In the genomic region with DNA sequence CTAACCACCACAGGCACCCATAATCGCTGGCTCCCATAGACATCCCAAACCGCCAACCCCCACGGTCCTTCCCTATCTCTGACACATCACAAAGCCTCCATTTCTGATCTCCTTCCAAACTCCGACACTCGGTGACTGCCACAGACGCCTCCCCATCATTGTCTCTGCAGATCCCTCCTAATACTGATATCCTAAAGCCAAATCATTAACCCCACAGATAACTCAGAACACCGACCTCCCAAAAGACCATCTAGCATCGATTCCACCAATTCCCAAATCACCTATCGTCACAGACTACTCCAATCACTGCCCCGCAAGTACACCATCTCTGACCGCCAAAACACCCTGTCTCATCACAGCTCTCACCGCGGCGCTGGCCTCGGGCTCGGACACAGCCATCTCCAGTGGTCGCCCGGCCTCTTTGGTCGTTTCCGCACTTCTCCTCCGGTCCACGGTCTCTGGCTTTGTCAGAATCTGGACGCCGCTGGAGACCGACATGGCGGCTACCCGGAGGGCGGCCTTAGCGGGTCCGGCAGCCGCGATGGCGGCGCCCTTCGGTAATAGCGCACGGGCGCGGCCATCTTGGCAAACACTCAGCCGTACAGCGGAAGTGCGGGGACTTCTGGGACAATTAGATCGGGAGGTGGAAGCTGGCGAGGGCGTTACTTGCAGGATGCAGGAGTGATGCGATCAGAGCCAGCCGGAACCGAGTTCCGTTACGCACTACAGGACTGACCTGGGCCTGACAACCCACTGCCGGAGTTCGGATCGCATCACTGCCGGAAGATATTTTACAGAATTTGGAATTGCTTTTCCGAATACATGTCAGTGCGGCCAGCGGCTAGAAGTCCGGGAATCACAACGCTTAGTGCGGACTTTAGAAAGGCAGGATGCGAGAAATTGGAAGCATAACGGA, we compare ENCODE assay signal across 1 cellular context.
TF ChIP-seq lines count a peak whose summit lies in the region.

Gene ZFP37, minus strand, starts transcription at position 534 of the 916 bp plus-strand sequence. Its CDS starts 36 bp downstream, at position 498.

TF ChIP-seq in WTC11, 78 proteins besides CTCF, POLR2A, EP300 and RAD21 (continued from another document):
- TF ChIP-seq, protein P1, sequence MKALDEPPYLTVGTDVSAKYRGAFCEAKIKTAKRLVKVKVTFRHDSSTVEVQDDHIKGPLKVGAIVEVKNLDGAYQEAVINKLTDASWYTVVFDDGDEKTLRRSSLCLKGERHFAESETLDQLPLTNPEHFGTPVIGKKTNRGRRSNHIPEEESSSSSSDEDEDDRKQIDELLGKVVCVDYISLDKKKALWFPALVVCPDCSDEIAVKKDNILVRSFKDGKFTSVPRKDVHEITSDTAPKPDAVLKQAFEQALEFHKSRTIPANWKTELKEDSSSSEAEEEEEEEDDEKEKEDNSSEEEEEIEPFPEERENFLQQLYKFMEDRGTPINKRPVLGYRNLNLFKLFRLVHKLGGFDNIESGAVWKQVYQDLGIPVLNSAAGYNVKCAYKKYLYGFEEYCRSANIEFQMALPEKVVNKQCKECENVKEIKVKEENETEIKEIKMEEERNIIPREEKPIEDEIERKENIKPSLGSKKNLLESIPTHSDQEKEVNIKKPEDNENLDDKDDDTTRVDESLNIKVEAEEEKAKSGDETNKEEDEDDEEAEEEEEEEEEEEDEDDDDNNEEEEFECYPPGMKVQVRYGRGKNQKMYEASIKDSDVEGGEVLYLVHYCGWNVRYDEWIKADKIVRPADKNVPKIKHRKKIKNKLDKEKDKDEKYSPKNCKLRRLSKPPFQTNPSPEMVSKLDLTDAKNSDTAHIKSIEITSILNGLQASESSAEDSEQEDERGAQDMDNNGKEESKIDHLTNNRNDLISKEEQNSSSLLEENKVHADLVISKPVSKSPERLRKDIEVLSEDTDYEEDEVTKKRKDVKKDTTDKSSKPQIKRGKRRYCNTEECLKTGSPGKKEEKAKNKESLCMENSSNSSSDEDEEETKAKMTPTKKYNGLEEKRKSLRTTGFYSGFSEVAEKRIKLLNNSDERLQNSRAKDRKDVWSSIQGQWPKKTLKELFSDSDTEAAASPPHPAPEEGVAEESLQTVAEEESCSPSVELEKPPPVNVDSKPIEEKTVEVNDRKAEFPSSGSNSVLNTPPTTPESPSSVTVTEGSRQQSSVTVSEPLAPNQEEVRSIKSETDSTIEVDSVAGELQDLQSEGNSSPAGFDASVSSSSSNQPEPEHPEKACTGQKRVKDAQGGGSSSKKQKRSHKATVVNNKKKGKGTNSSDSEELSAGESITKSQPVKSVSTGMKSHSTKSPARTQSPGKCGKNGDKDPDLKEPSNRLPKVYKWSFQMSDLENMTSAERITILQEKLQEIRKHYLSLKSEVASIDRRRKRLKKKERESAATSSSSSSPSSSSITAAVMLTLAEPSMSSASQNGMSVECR (CRISPR knock-in tag; IDR thresholded peaks at IDR 0.05; ENCODE audit: borderline replicate concordance) = peak; percentile 62; the same call in 1 of the 2 replicates
- TF ChIP-seq, protein P2, sequence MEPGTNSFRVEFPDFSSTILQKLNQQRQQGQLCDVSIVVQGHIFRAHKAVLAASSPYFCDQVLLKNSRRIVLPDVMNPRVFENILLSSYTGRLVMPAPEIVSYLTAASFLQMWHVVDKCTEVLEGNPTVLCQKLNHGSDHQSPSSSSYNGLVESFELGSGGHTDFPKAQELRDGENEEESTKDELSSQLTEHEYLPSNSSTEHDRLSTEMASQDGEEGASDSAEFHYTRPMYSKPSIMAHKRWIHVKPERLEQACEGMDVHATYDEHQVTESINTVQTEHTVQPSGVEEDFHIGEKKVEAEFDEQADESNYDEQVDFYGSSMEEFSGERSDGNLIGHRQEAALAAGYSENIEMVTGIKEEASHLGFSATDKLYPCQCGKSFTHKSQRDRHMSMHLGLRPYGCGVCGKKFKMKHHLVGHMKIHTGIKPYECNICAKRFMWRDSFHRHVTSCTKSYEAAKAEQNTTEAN (CRISPR knock-in tag; IDR thresholded peaks at IDR 0.05) = no peak
